In genomic region chr9:132997591-132997990, GRCh38 we compare ENCODE assay signal across 17 cellular contexts. TPM values are rescaled to one million over a fixed set of nuclear protein-coding genes. Genes with fewer than 3 reads are reported as not detected.
DNase-seq lines count a peak whose midpoint lies in the region; ATAC-seq and TF ChIP-seq lines count a peak whose summit lies in the region.
"Had no signal": no experiment of that assay in that cellular context is flagged by ENCODE, and none has a peak within 500 bp of the region (broad histone marks: within the 10 kb centered on the region; RNA-seq: fewer than 3 reads in every experiment).

No MANE protein-coding gene starts in this region.

- TF ChIP-seq CTCF in foreskin fibroblast (IDR thresholded peaks at IDR 0.05; ENCODE audit: low read depth, low read length) (no peak), spleen (IDR thresholded peaks at IDR 0.05 in 8 of 11, conservative IDR thresholded peaks at IDR 0.05 in 3 of 11) (no peak)

- H3K36me3 ChIP-seq in spleen: no peaks in the 10 kb centered on the region
- H3K36me3 ChIP-seq: ascending aorta, esophagus squamous epithelium had no signal

- H3K4me3 ChIP-seq in foreskin fibroblast (ENCODE audit: low read depth in 1 of 2, low read length in 2 of 2): no peak overlapping the region
- H3K4me3 ChIP-seq in spleen: no peak overlapping the region
- H3K4me3 ChIP-seq: ascending aorta, esophagus squamous epithelium, psoas muscle had no signal

- H3K9me3 ChIP-seq in spleen: no peaks in the 10 kb centered on the region
- H3K9me3 ChIP-seq: ascending aorta, esophagus squamous epithelium, psoas muscle had no signal

- 73 to 87% (median 78%) methylated on average over 4 of the region's 4 CpGs for WGBS in spleen, 5 donors

- intact Hi-C loops in spleen (cut with DNase I; ENCODE audit: low total_unique reads): no loop called here

- DNase-seq in HCEC 1CT: peak; percentile 8
- DNase-seq in SW480 (ENCODE audit: low spot score): peak; percentile 97
- peak; percentile 39 to 49 for DNase-seq in foreskin fibroblast
- DNase-seq in spleen: peak; percentile 4
- DNase-seq in NCI-H1694 (lab: John Stamatoyannopoulos, UW): no peak
- no peak for DNase-seq in erythroblast (lab: John Stamatoyannopoulos, UW)
- DNase-seq: CD4-positive, alpha-beta memory T cell; esophagus squamous epithelium; left ventricle myocardium superior; NCI-H2081 treated with DMSO at 0.1 percent for 48 hours; NCI-H526; psoas muscle had no signal

- H3K27me3 ChIP-seq in spleen (replicated peaks in 1 of 7): peaks cover 0 to 70% (median 0%) of the 10 kb centered on the region in 7 donors
- H3K27me3 ChIP-seq: ascending aorta had no signal

- no peak for ATAC-seq in GM19397 (IDR thresholded peaks at IDR 0.05; ENCODE audit: unreplicated experiment)
- ATAC-seq: activated T-helper 17 cell treated with anti-CD3 and anti-CD28 coated beads, Interleukin-2, amount 50 U/mL, for 72 hours; left ventricle myocardium superior; psoas muscle had no signal

- H3K27ac ChIP-seq in spleen: no peak overlapping the region
- H3K27ac ChIP-seq: ascending aorta, esophagus squamous epithelium, psoas muscle had no signal

- TF ChIP-seq POLR2A in spleen (IDR thresholded peaks at IDR 0.05) (no peak), erythroblast (IDR thresholded peaks at IDR 0.05; ENCODE audit: low read length) (no peak)

- H3K4me1 ChIP-seq in spleen: peaks cover 0 to 38% (median 16%) of the 10 kb centered on the region in 6 donors
- H3K4me1 ChIP-seq: ascending aorta, psoas muscle had no signal

RNA-seq across cellular contexts. Expression of gene GFI1B, which starts 19.1 kb away (rescaled TPM):
- 1 to 10 TPM; 1.5 to 4.0 (median 3.0) TPM for total RNA-seq in spleen
- under 1 TPM; 0.14 to 0.20 (median 0.19) TPM for polyA plus RNA-seq in spleen
- total RNA-seq: activated CD8-positive, alpha-beta memory T cell treated with anti-CD3 and anti-CD28 coated beads for 36 hours; activated T-helper 17 cell treated with anti-CD3 and anti-CD28 coated beads, Interleukin-2, amount 50 U/mL, for 72 hours; ascending aorta; CD4-positive, alpha-beta memory T cell; dermis microvascular lymphatic vessel endothelial cell; psoas muscle had no signal
- polyA plus RNA-seq: CD4-positive, alpha-beta memory T cell had no signal

RNA-seq across cellular contexts. Expression of gene GTF3C5, which starts 33.2 kb away (rescaled TPM):
- 10 to 100 TPM; 40.5 to 64.4 (median 47.6) TPM for total RNA-seq in spleen
- 10 to 100 TPM; 34.9 to 52.5 (median 44.4) TPM for polyA plus RNA-seq in spleen

RNA-seq across cellular contexts. Expression of gene TSC1, which starts 53.2 kb away (rescaled TPM):
- 10 to 100 TPM; 46.9 to 80.6 (median 56.9) TPM for total RNA-seq in spleen
- polyA plus RNA-seq in spleen: 10 to 100 TPM in 2 of 3 donors, 1 to 10 TPM in 1; 6.9 to 12.7 (median 12.1) TPM

Comparison
In these comparisons a context has a peak if more than half of its experiments do, and no peak if none do; other contexts are left out.
1. DNase-seq: peak in HCEC 1CT (single experiment), SW480 (single experiment), foreskin fibroblast (2 of 2) and spleen (single experiment); none in NCI-H1694 (single experiment) and erythroblast (0 of 2).